In genomic region chr1:111183681-111184080, GRCh38 we compare ENCODE assay signal across 19 cellular contexts. TPM values are rescaled to one million over a fixed set of nuclear protein-coding genes. Genes with fewer than 3 reads are reported as not detected.
DNase-seq lines count a peak whose midpoint lies in the region; ATAC-seq and TF ChIP-seq lines count a peak whose summit lies in the region.
"Had no signal": no experiment of that assay in that cellular context is flagged by ENCODE, and none has a peak within 500 bp of the region (broad histone marks: within the 10 kb centered on the region; RNA-seq: fewer than 3 reads in every experiment).

No MANE protein-coding gene starts in this region.

- H3K4me3 ChIP-seq in PC-3 (ENCODE audit: low read length), result no peak overlapping the region
- H3K4me3 ChIP-seq: ascending aorta, gastrocnemius medialis, ovary, testis had no signal

- no peaks in the 10 kb centered on the region for H3K27me3 Mint-ChIP-seq in endothelial cell (ENCODE audit: unreplicated experiment)

- H3K36me3 Mint-ChIP-seq in endothelial cell (ENCODE audit: low read depth, unreplicated experiment), result peaks cover 54% of the 10 kb centered on the region
- H3K36me3 Mint-ChIP-seq in stimulated activated effector memory CD8-positive, alpha-beta T cell treated with anti-CD3 and anti-CD28 coated beads, Interleukin-12 subunit alpha, Interleukin-12 subunit beta, amount 100 ng/mL, for 72 hours, result peaks cover 85% of the 10 kb centered on the region

- peaks cover 23% of the 10 kb centered on the region for H3K36me3 ChIP-seq in PC-3 (ENCODE audit: low read depth, low read length)
- H3K36me3 ChIP-seq: ovary had no signal

- no peak overlapping the region for H3K4me2 ChIP-seq in PC-3 (ENCODE audit: low read length)

- CTCF ChIA-PET in PC-3 (lab: Charles Lee), result no interaction called here

- no peaks in the 10 kb centered on the region for H3K4me1 ChIP-seq in PC-3 (ENCODE audit: insufficient read depth, low read length)
- H3K4me1 ChIP-seq: ascending aorta, testis had no signal

- H3K27ac Mint-ChIP-seq in endothelial cell (ENCODE audit: unreplicated experiment), result peak overlapping the region; percentile 54
- H3K27ac Mint-ChIP-seq in stimulated activated effector memory CD8-positive, alpha-beta T cell treated with anti-CD3 and anti-CD28 coated beads, Interleukin-12 subunit alpha, Interleukin-12 subunit beta, amount 100 ng/mL, for 72 hours, result peak overlapping the region; percentile 26

- TF ChIP-seq CTCF in PC-3 (conservative IDR thresholded peaks at IDR 0.05; ENCODE audit: low read depth, low read length) (no peak), endothelial cell (IDR thresholded peaks at IDR 0.05; ENCODE audit: unreplicated experiment) (no peak)

- no peaks in the 10 kb centered on the region for H3K27me3 ChIP-seq in PC-3 (ENCODE audit: low read length)
- H3K27me3 ChIP-seq: ascending aorta, gastrocnemius medialis, ovary, testis had no signal

- H4K20me1 ChIP-seq in PC-3 (ENCODE audit: low read length), result no peaks in the 10 kb centered on the region

- ATAC-seq in PC-3 (peak; percentile 60), HG02852 (IDR thresholded peaks at IDR 0.05; ENCODE audit: unreplicated experiment) (no peak)
- ATAC-seq in stimulated activated effector memory CD8-positive, alpha-beta T cell treated with anti-CD3 and anti-CD28 coated beads, Interleukin-12 subunit alpha, Interleukin-12 subunit beta, amount 100 ng/mL, for 72 hours, result peak; percentile 48
- ATAC-seq: gastrocnemius medialis, HCT116, left ventricle myocardium superior, Panc1, sciatic nerve, SK-N-SH treated with all-trans-retinoic acid at 6 μM for 48 hours had no signal

- peak; percentile 40 for DNase-seq in DMS79 treated with DMSO at 0.1 percent for 48 hours (lab: John Stamatoyannopoulos, UW)
- no peak for DNase-seq in PC-3
- DNase-seq in endothelial cell (ENCODE audit: low spot score), result no peak
- no peak for DNase-seq in stimulated activated effector memory CD8-positive, alpha-beta T cell treated with anti-CD3 and anti-CD28 coated beads, Interleukin-12 subunit alpha, Interleukin-12 subunit beta, amount 100 ng/mL, for 72 hours (ENCODE audit: low spot score in 2 of 2)
- no peak for DNase-seq in DMS114 treated with DMSO at 0.1 percent for 48 hours (lab: John Stamatoyannopoulos, UW; ENCODE audit: unreplicated experiment)
- no peak for DNase-seq in G401 (ENCODE audit: low spot score)
- DNase-seq: activated effector memory CD4-positive, alpha-beta T cell treated with Interleukin-2 at 50 U/mL for 16 hours; gastrocnemius medialis; left ventricle myocardium superior; NCI-H1105 treated with DMSO at 0.1 percent for 48 hours; NCI-H748 treated with DMSO at 0.1 percent for 48 hours; ovary; testis had no signal

- peak overlapping the region; percentile 76 for H3K4me3 Mint-ChIP-seq in endothelial cell (ENCODE audit: unreplicated experiment)
- H3K4me3 Mint-ChIP-seq in stimulated activated effector memory CD8-positive, alpha-beta T cell treated with anti-CD3 and anti-CD28 coated beads, Interleukin-12 subunit alpha, Interleukin-12 subunit beta, amount 100 ng/mL, for 72 hours, result no peak overlapping the region

- no peak overlapping the region for H3K27ac ChIP-seq in PC-3 (ENCODE audit: low read length)
- H3K27ac ChIP-seq: ascending aorta, gastrocnemius medialis, ovary, testis had no signal

- intact Hi-C loops in PC-3 (cut with micrococcal nuclease), result no loop called here

- H2AFZ ChIP-seq in PC-3 (ENCODE audit: low read length), result no peak overlapping the region

- no peaks in the 10 kb centered on the region for H3K9me3 Mint-ChIP-seq in endothelial cell (ENCODE audit: unreplicated experiment)
- no peaks in the 10 kb centered on the region for H3K9me3 Mint-ChIP-seq in stimulated activated effector memory CD8-positive, alpha-beta T cell treated with anti-CD3 and anti-CD28 coated beads, Interleukin-12 subunit alpha, Interleukin-12 subunit beta, amount 100 ng/mL, for 72 hours

- no peaks in the 10 kb centered on the region for H3K9me2 ChIP-seq in PC-3 (replicated peaks; ENCODE audit: low read length)

- in situ Hi-C loops in G401 (cut with HindIII; ENCODE audit: low sequenced_read_pairs), result no loop called here

- no peaks in the 10 kb centered on the region for H3K9me3 ChIP-seq in PC-3 (ENCODE audit: low read length)
- H3K9me3 ChIP-seq: ascending aorta, gastrocnemius medialis, ovary, testis had no signal

- POLR2A ChIA-PET in PC-3 (lab: Charles Lee; ENCODE audit: unreplicated experiment), result interaction anchor here (0.6 kb wide), 1 partner anchor 10 kb away, joined by 4 read pairs; no protein-coding TSS in a partner anchor

- no peak overlapping the region for H3K9ac ChIP-seq in PC-3 (ENCODE audit: low read length)

- H3F3A ChIP-seq in PC-3 (ENCODE audit: low read length, unreplicated experiment), result no peaks in the 10 kb centered on the region

- peaks cover 38% of the 10 kb centered on the region for H3K4me1 Mint-ChIP-seq in endothelial cell (ENCODE audit: unreplicated experiment)
- H3K4me1 Mint-ChIP-seq in stimulated activated effector memory CD8-positive, alpha-beta T cell treated with anti-CD3 and anti-CD28 coated beads, Interleukin-12 subunit alpha, Interleukin-12 subunit beta, amount 100 ng/mL, for 72 hours, result peaks cover 41% of the 10 kb centered on the region

- H3K79me2 ChIP-seq in PC-3 (ENCODE audit: low read length), result no peaks in the 10 kb centered on the region

- BruUV-seq in PC-3 (replicated peaks; lab: Mats Ljungman, UMichigan), result no TSS peak

RNA-seq across cellular contexts. Expression of gene DENND2D, which starts 16.8 kb away (rescaled TPM):
- total RNA-seq in PC-3 (2014; rRNA removed), result 3.2 and 4.0 TPM in 2 replicates
- 3.6 TPM for total RNA-seq in endothelial cell (ENCODE audit: unreplicated experiment)
- total RNA-seq in G401 (2014; rRNA removed; shearing (Covaris generic)), result not detected in 2 replicates

RNA-seq across cellular contexts. Expression of gene CEPT1, which starts 43.7 kb away (rescaled TPM):
- total RNA-seq in PC-3 (2014; rRNA removed), result 20.6 and 29.6 TPM in 2 replicates
- 127 TPM for total RNA-seq in endothelial cell (ENCODE audit: unreplicated experiment)
- 23.4 and 23.8 TPM in 2 replicates for total RNA-seq in G401 (2014; rRNA removed; shearing (Covaris generic))

RNA-seq across cellular contexts. Expression of gene DRAM2, which starts 43.8 kb away (rescaled TPM):
- 25.7 and 30.0 TPM in 2 replicates for total RNA-seq in PC-3 (2014; rRNA removed)
- total RNA-seq in endothelial cell (ENCODE audit: unreplicated experiment), result 79.8 TPM
- total RNA-seq in G401 (2014; rRNA removed; shearing (Covaris generic)), result 25.1 and 45.0 TPM in 2 replicates

RNA-seq across cellular contexts. Expression of gene CHI3L2, which starts 43.8 kb away (rescaled TPM):
- 0.55 TPM in 1 of 2 replicates, not detected in the other for total RNA-seq in PC-3 (2014; rRNA removed)
- 1.3 TPM for total RNA-seq in endothelial cell (ENCODE audit: unreplicated experiment)
- not detected in 2 replicates for total RNA-seq in G401 (2014; rRNA removed; shearing (Covaris generic))
